In genomic region chr17:49361902-49362722, GRCh38 we compare ENCODE assay signal across 1 cellular context.
TF ChIP-seq lines count a peak whose summit lies in the region.

Gene ZNF652, minus strand, starts transcription at chr17:49362250. Its CDS starts 44,525 bp downstream, at chr17:49317725.

TF ChIP-seq in HepG2, 621 proteins besides CTCF, POLR2A, EP300 and RAD21 (continued from another document and continues in another):
- no peak for TF ChIP-seq ZNF781 (CRISPR knock-in tag; IDR thresholded peaks at IDR 0.05; ENCODE audit: borderline replicate concordance, not compliant biosample characterization)
- TF ChIP-seq ZNF280D (CRISPR knock-in tag; IDR thresholded peaks at IDR 0.05) = no peak
- TF ChIP-seq NCOR1 (IDR thresholded peaks at IDR 0.05; ENCODE audit: borderline replicate concordance, low read length) = no peak
- TF ChIP-seq SAFB2 (CRISPR knock-in tag; IDR thresholded peaks at IDR 0.05; ENCODE audit: borderline replicate concordance, low read depth) = peak; percentile 62; the same call in 1 of the 2 replicates
- no peak; the same call in 1 of the 2 replicates for TF ChIP-seq PRDM15 (CRISPR knock-in tag; IDR thresholded peaks at IDR 0.05)
- no peak for TF ChIP-seq THYN1 (CRISPR knock-in tag; IDR thresholded peaks at IDR 0.05; ENCODE audit: borderline replicate concordance, low read depth)
- TF ChIP-seq ZFP91 (CRISPR knock-in tag; IDR thresholded peaks at IDR 0.05; ENCODE audit: borderline replicate concordance) = peak; percentile 38; the same call in 1 of the 2 replicates
- TF ChIP-seq ZFP41 (CRISPR knock-in tag; IDR thresholded peaks at IDR 0.05; ENCODE audit: borderline replicate concordance) = no peak
- TF ChIP-seq ZNF687 (CRISPR knock-in tag; IDR thresholded peaks at IDR 0.05) = peak; percentile 80
- no peak for TF ChIP-seq HNF1A (IDR thresholded peaks at IDR 0.05; ENCODE audit: low read depth)
- TF ChIP-seq HNF1A (CRISPR knock-in tag; IDR thresholded peaks at IDR 0.05; ENCODE audit: borderline replicate concordance) = no peak
- TF ChIP-seq MYPOP (CRISPR knock-in tag; IDR thresholded peaks at IDR 0.05) = no peak
- TF ChIP-seq ZNF605 (CRISPR knock-in tag; IDR thresholded peaks at IDR 0.05) = no peak
- TF ChIP-seq ONECUT2 (CRISPR knock-in tag; IDR thresholded peaks at IDR 0.05) = no peak
- TF ChIP-seq RORA (CRISPR knock-in tag; IDR thresholded peaks at IDR 0.05) = no peak
- peak; percentile 71 for TF ChIP-seq ZBTB7B (CRISPR knock-in tag; IDR thresholded peaks at IDR 0.05)
- TF ChIP-seq ZNF407 (CRISPR knock-in tag; IDR thresholded peaks at IDR 0.05; ENCODE audit: not compliant biosample characterization) = peak; percentile 84
- TF ChIP-seq CHD4 (IDR thresholded peaks at IDR 0.05; ENCODE audit: borderline replicate concordance, low read length) = no peak
- TF ChIP-seq RFX5 (IDR thresholded peaks at IDR 0.05; ENCODE audit: low read depth, low read length) = no peak
- no peak for TF ChIP-seq ZKSCAN8 (CRISPR knock-in tag; IDR thresholded peaks at IDR 0.05; ENCODE audit: borderline replicate concordance)
- no peak for TF ChIP-seq TARDBP (CRISPR knock-in tag; IDR thresholded peaks at IDR 0.05)
